In the genomic region with DNA sequence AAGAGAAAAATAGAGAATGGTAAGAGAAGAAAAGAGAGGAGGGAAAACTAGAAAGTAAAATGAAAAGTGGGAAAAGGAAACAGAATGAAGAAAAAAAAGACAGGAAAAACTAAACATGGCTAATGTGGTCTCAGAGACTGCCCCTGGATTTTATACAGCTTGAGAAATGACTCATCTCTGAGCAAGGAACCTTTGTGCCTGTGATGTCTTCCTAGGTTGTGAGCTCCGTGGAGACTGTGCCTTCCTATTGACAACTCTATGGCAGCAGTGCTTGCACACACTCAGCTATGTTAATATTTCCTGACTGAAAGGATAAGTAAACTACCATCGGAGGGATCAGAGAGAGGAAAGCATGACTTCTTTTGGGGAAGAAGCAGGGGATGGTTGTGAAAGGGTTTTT, we compare ENCODE assay signal across 25 cellular contexts.
DNase-seq lines count a peak whose midpoint lies in the region; ATAC-seq and TF ChIP-seq lines count a peak whose summit lies in the region.
"Had no signal": no experiment of that assay in that cellular context is flagged by ENCODE, and none has a peak within 500 bp of the region (broad histone marks: within the 10 kb centered on the region; RNA-seq: fewer than 3 reads in every experiment).

No MANE protein-coding gene starts in this region.

- TF ChIP-seq CTCF in GM23338 (conservative IDR thresholded peaks at IDR 0.05; ENCODE audit: low read depth in 2 of 2), result no peak
- no peak for TF ChIP-seq CTCF in RWPE2 (IDR thresholded peaks at IDR 0.05; ENCODE audit: poor library complexity, severe bottlenecking)
- TF ChIP-seq CTCF in fibroblast of lung (conservative IDR thresholded peaks at IDR 0.05 in 1 of 2, IDR thresholded peaks at IDR 0.05 in 1 of 2; ENCODE audit: low read depth in 1 of 2, low read length in 2 of 2), result no peak
- no peak for TF ChIP-seq CTCF in smooth muscle cell (IDR thresholded peaks at IDR 0.05; ENCODE audit: borderline replicate concordance, insufficient read depth, poor library complexity, severe bottlenecking)

- H3K27ac ChIP-seq in GM23338 (ENCODE audit: low read depth) (no peak overlapping the region), RWPE2 (ENCODE audit: poor library complexity, severe bottlenecking) (no peak overlapping the region), fibroblast of lung (ENCODE audit: insufficient read depth, low read length) (no peak overlapping the region), smooth muscle cell (ENCODE audit: low read depth) (peak overlapping the region; percentile 45)
- H3K27ac ChIP-seq: dorsolateral prefrontal cortex, esophagus muscularis mucosa, SK-N-MC had no signal

- H3K79me2 ChIP-seq in GM23338 (replicated peaks; ENCODE audit: insufficient read depth) (no peaks in the 10 kb centered on the region), fibroblast of lung (ENCODE audit: control insufficient read depth, insufficient read depth, low read length) (no peaks in the 10 kb centered on the region), smooth muscle cell (ENCODE audit: low read depth) (no peaks in the 10 kb centered on the region)

- H3K36me3 Mint-ChIP-seq in GM23338 (ENCODE audit: low read depth), result no peaks in the 10 kb centered on the region
- H3K36me3 Mint-ChIP-seq: activated naive CD4-positive, alpha-beta T cell treated with anti-CD3 and anti-CD28 coated beads, Interleukin-2, amount 50 U/mL, for 24 hours; CD14-positive monocyte; mesothelial cell of epicardium had no signal

- H3K4me2 ChIP-seq in GM23338, result no peak overlapping the region
- no peak overlapping the region for H3K4me2 ChIP-seq in fibroblast of lung (ENCODE audit: extremely low read depth, insufficient read depth, low read length)
- H3K4me2 ChIP-seq in smooth muscle cell, result peak overlapping the region; percentile 11

- H3K27me3 ChIP-seq in GM23338 (ENCODE audit: insufficient read depth), result no peaks in the 10 kb centered on the region
- no peaks in the 10 kb centered on the region for H3K27me3 ChIP-seq in RWPE2 (ENCODE audit: insufficient read depth, poor library complexity, severe bottlenecking)
- H3K27me3 ChIP-seq in fibroblast of lung (ENCODE audit: control insufficient read depth, insufficient read depth, low read length), result no peaks in the 10 kb centered on the region
- H3K27me3 ChIP-seq in smooth muscle cell (ENCODE audit: low read depth), result no peaks in the 10 kb centered on the region

- H3K4me3 Mint-ChIP-seq in GM23338, result no peak overlapping the region
- H3K4me3 Mint-ChIP-seq: activated CD4-positive, alpha-beta T cell treated with anti-CD3 and anti-CD28 coated beads, Interleukin-2, amount 10 ng/mL, durations not matched to agents 7 days and 5 days; activated naive CD4-positive, alpha-beta T cell treated with anti-CD3 and anti-CD28 coated beads, Interleukin-2, amount 50 U/mL, for 24 hours; CD14-positive monocyte; mesothelial cell of epicardium; neural crest cell had no signal

- no peaks in the 10 kb centered on the region for H3K9me3 Mint-ChIP-seq in GM23338
- H3K9me3 Mint-ChIP-seq: activated CD4-positive, alpha-beta T cell treated with anti-CD3 and anti-CD28 coated beads, Interleukin-2, amount 10 ng/mL, durations not matched to agents 7 days and 5 days; activated naive CD4-positive, alpha-beta T cell treated with anti-CD3 and anti-CD28 coated beads, Interleukin-2, amount 50 U/mL, for 24 hours; mesothelial cell of epicardium; neural crest cell had no signal

- no peaks in the 10 kb centered on the region for H3K36me3 ChIP-seq in GM23338 (ENCODE audit: insufficient read depth)
- H3K36me3 ChIP-seq in RWPE2 (ENCODE audit: low read depth), result no peaks in the 10 kb centered on the region
- no peaks in the 10 kb centered on the region for H3K36me3 ChIP-seq in fibroblast of lung (ENCODE audit: control insufficient read depth, insufficient read depth, low read length)
- H3K36me3 ChIP-seq in smooth muscle cell (ENCODE audit: low read depth), result no peaks in the 10 kb centered on the region
- H3K36me3 ChIP-seq: esophagus muscularis mucosa had no signal

- H2AFZ ChIP-seq in GM23338, result 0 out of 2 replicates have a peak overlapping the region, but pooled peaks have one; percentile 6
- H2AFZ ChIP-seq in fibroblast of lung (ENCODE audit: low read length), result no peak overlapping the region
- peak overlapping the region; percentile 87 for H2AFZ ChIP-seq in smooth muscle cell (ENCODE audit: low read depth)

- H3K4me3 ChIP-seq in GM23338 (no peak overlapping the region), RWPE2 (ENCODE audit: severe bottlenecking) (no peak overlapping the region), fibroblast of lung (replicated peaks in 1 of 4; ENCODE audit: control extremely low read depth in 1 of 4, insufficient read depth in 1 of 4, low read depth in 3 of 4, low read length in 4 of 4) (no peak overlapping the region), smooth muscle cell (no peak overlapping the region)
- H3K4me3 ChIP-seq: dorsolateral prefrontal cortex, esophagus muscularis mucosa, SK-N-MC had no signal

- TF ChIP-seq POLR2A in erythroblast (IDR thresholded peaks at IDR 0.05; ENCODE audit: low read length), result no peak

- no peak overlapping the region for H3K27ac Mint-ChIP-seq in GM23338
- H3K27ac Mint-ChIP-seq: activated CD4-positive, alpha-beta T cell treated with anti-CD3 and anti-CD28 coated beads, Interleukin-2, amount 10 ng/mL, durations not matched to agents 7 days and 5 days; activated naive CD4-positive, alpha-beta T cell treated with anti-CD3 and anti-CD28 coated beads, Interleukin-2, amount 50 U/mL, for 24 hours; CD14-positive monocyte; mesothelial cell of epicardium had no signal

- H3K4me1 Mint-ChIP-seq in GM23338, result no peaks in the 10 kb centered on the region
- H3K4me1 Mint-ChIP-seq: activated CD4-positive, alpha-beta T cell treated with anti-CD3 and anti-CD28 coated beads, Interleukin-2, amount 10 ng/mL, durations not matched to agents 7 days and 5 days; activated naive CD4-positive, alpha-beta T cell treated with anti-CD3 and anti-CD28 coated beads, Interleukin-2, amount 50 U/mL, for 24 hours; CD14-positive monocyte; neural crest cell had no signal

- H3K9me2 ChIP-seq in GM23338 (ENCODE audit: insufficient read depth), result peaks cover 4% of the 10 kb centered on the region; the same call in 1 of the 2 replicates

- no peaks in the 10 kb centered on the region for H3F3A ChIP-seq in GM23338 (replicated peaks; ENCODE audit: low read depth)
- H3F3A ChIP-seq in smooth muscle cell (ENCODE audit: low read depth), result no peaks in the 10 kb centered on the region

- H4K20me1 ChIP-seq in GM23338 (replicated peaks; ENCODE audit: insufficient read depth) (no peaks in the 10 kb centered on the region), fibroblast of lung (ENCODE audit: control insufficient read depth, extremely low read depth, insufficient read depth, low read length) (no peaks in the 10 kb centered on the region), smooth muscle cell (ENCODE audit: low read depth) (no peaks in the 10 kb centered on the region)

- no peaks in the 10 kb centered on the region for H3K9me3 ChIP-seq in RWPE2 (ENCODE audit: severe bottlenecking)
- no peaks in the 10 kb centered on the region for H3K9me3 ChIP-seq in fibroblast of lung (ENCODE audit: control insufficient read depth, insufficient read depth, low read depth, low read length)
- no peaks in the 10 kb centered on the region for H3K9me3 ChIP-seq in smooth muscle cell (replicated peaks; ENCODE audit: low read depth)
- H3K9me3 ChIP-seq: esophagus muscularis mucosa had no signal

- H3K4me1 ChIP-seq in GM23338 (ENCODE audit: insufficient read depth) (no peaks in the 10 kb centered on the region), RWPE2 (ENCODE audit: insufficient read depth, poor library complexity, severe bottlenecking) (no peaks in the 10 kb centered on the region), fibroblast of lung (ENCODE audit: control insufficient read depth, extremely low read depth, insufficient read depth, low read length) (no peaks in the 10 kb centered on the region), smooth muscle cell (ENCODE audit: low read depth) (no peaks in the 10 kb centered on the region)
- H3K4me1 ChIP-seq: esophagus muscularis mucosa had no signal

- ATAC-seq in GM23338 (no peak), RWPE2 (ENCODE audit: low read depth) (peak; percentile 51; the same call in 1 of the 3 replicates)
- ATAC-seq: HepG2 had no signal

- H3K9ac ChIP-seq in fibroblast of lung (ENCODE audit: insufficient read depth, low read length) (no peak overlapping the region), smooth muscle cell (ENCODE audit: low read depth) (no peak overlapping the region)

- peaks cover 2% of the 10 kb centered on the region for H3K27me3 Mint-ChIP-seq in GM23338 (ENCODE audit: insufficient read depth, low read depth, poor library complexity)
- H3K27me3 Mint-ChIP-seq: activated naive CD4-positive, alpha-beta T cell treated with anti-CD3 and anti-CD28 coated beads, Interleukin-2, amount 50 U/mL, for 24 hours had no signal

- no peak for DNase-seq in GM23338 (ENCODE audit: low spot score)
- no peak for DNase-seq in RWPE2 (ENCODE audit: low spot score)
- DNase-seq in fibroblast of lung (ENCODE audit: low read depth in 2 of 2), result peak; percentile 39 to 73
- DNase-seq in smooth muscle cell (lab: John Stamatoyannopoulos, UW; ENCODE audit: unreplicated experiment), result no peak
- DNase-seq in NCI-H2107 treated with DMSO at 0.1 percent for 48 hours (lab: John Stamatoyannopoulos, UW; ENCODE audit: unreplicated experiment), result no peak
- DNase-seq in erythroblast (lab: John Stamatoyannopoulos, UW), result no peak
- no peak for DNase-seq in GF-D8 (lab: John Stamatoyannopoulos, UW)
- DNase-seq: activated CD4-positive, alpha-beta T cell treated with anti-CD3 and anti-CD28 coated beads, Interleukin-2, amount 10 ng/mL, durations not matched to agents 7 days and 5 days; activated T-cell treated with anti-CD3 and anti-CD28 coated beads for 4 hours; DMS79 treated with DMSO at 0.1 percent for 48 hours; dorsolateral prefrontal cortex; kidney; NCI-H187 treated with DMSO at 0.1 percent for 48 hours; NCI-H446 treated with DMSO at 0.1 percent for 48 hours; retina; stimulated activated CD4-positive, alpha-beta T cell treated with anti-CD3 and anti-CD28 coated beads, Interleukin-15, amount 100 ng/mL, for 24 hours; stimulated activated naive CD4-positive, alpha-beta T cell; trophoblast cell had no signal

- WGBS in smooth muscle cell (ENCODE audit: low lambda C conversion rate), result 19% methylated on average over 2 of the region's 2 CpGs

TF ChIP-seq in GM23338, 12 proteins besides CTCF, POLR2A, EP300 and RAD21 (continues in another document):
- no peak for TF ChIP-seq STAT1 (IDR thresholded peaks at IDR 0.05; ENCODE audit: unreplicated experiment)
- TF ChIP-seq NANOG (IDR thresholded peaks at IDR 0.05; ENCODE audit: borderline replicate concordance), result no peak
- TF ChIP-seq EZH2phosphoT487 (IDR thresholded peaks at IDR 0.05; ENCODE audit: unreplicated experiment), result no peak
- no peak for TF ChIP-seq CREB1 (CRISPR knock-in tag; IDR thresholded peaks at IDR 0.05; ENCODE audit: low read depth)
- no peak for TF ChIP-seq EZH2 (IDR thresholded peaks at IDR 0.05; ENCODE audit: low read depth, unreplicated experiment)

Comparison
In these comparisons a context has a peak if more than half of its experiments do, and no peak if none do; other contexts are left out.
1. DNase-seq: peak in fibroblast of lung (2 of 2); none in GM23338 (single experiment), RWPE2 (single experiment), smooth muscle cell (single experiment), NCI-H2107 treated with DMSO at 0.1 percent for 48 hours (single experiment), erythroblast (0 of 2) and GF-D8 (single experiment).